Comparison of ENCODE assay signal across 17 cellular contexts in genomic region chr9:123643518-123643917, GRCh38.
A peak's percentile ranks its signal among the peaks of the same experiment; 100 is the strongest.
DNase-seq lines count a peak whose midpoint lies in the region; ATAC-seq and TF ChIP-seq lines count a peak whose summit lies in the region.
"Had no signal": no experiment of that assay in that cellular context is flagged by ENCODE, and none has a peak within 500 bp of the region (broad histone marks: within the 10 kb centered on the region; RNA-seq: fewer than 3 reads in every experiment).

No MANE protein-coding gene starts in this region.

- H3K4me1 ChIP-seq in Peyer's patch: peaks cover 0 to 17% (median 0%) of the 10 kb centered on the region in 4 donors
- H3K4me1 ChIP-seq in lower lobe of right lung: peaks cover 19% of the 10 kb centered on the region
- no peaks in the 10 kb centered on the region for H3K4me1 ChIP-seq in prostate gland (replicated peaks)
- H3K4me1 ChIP-seq: parathyroid adenoma had no signal

- H3K4me3 ChIP-seq in Peyer's patch: no peak overlapping the region
- no peak overlapping the region for H3K4me3 ChIP-seq in lower lobe of right lung
- H3K4me3 ChIP-seq in prostate gland: no peak overlapping the region

- intact Hi-C loops in lower lobe of right lung (cut with DNase I): no loop called here
- intact Hi-C loops in prostate gland (cut with DNase I): no loop called here

- H3K9me3 ChIP-seq in Peyer's patch (no peaks in the 10 kb centered on the region), lower lobe of right lung (no peaks in the 10 kb centered on the region), prostate gland (no peaks in the 10 kb centered on the region)

- no peak for TF ChIP-seq POLR2A in Peyer's patch (IDR thresholded peaks at IDR 0.05)
- TF ChIP-seq POLR2A in prostate gland (IDR thresholded peaks at IDR 0.05): no peak

- H3K27ac ChIP-seq in Peyer's patch (no peak overlapping the region), lower lobe of right lung (no peak overlapping the region), prostate gland (no peak overlapping the region)
- H3K27ac ChIP-seq: parathyroid adenoma had no signal

- ATAC-seq in lower lobe of right lung: peak; percentile 88 to 91
- ATAC-seq: activated T-cell treated with anti-CD3 and anti-CD28 coated beads, Interleukin-2, amount 50 U/mL, for 4 hours; sciatic nerve had no signal

- peak; percentile 79 for DNase-seq in DMS153 (lab: John Stamatoyannopoulos, UW)
- DNase-seq in DMS79 (lab: John Stamatoyannopoulos, UW): peak; percentile 73
- DNase-seq in Peyer's patch: peak in 2 of 3 donors; percentile 67 to 72
- DNase-seq in lower lobe of right lung: peak; percentile 60
- no peak for DNase-seq in GF-D8 (lab: John Stamatoyannopoulos, UW)
- no peak for DNase-seq in prostate gland (ENCODE audit: low spot score)
- DNase-seq in hepatic stellate cell (ENCODE audit: low spot score): no peak
- DNase-seq: activated CD4-positive, CD25-positive, alpha-beta regulatory T cell treated with anti-CD3 and anti-CD28 coated beads, Interleukin-2, amount 50 U/mL, for 72 hours; activated naive CD4-positive, alpha-beta T cell treated with Interleukin-2 at 50 U/mL for 16 hours; activated T-cell treated with anti-CD3 and anti-CD28 coated beads, Interleukin-2, amount 50 U/mL, for 4 hours; amniotic stem cell; CD4-positive, CD25-positive, alpha-beta regulatory T cell; dermis blood vessel endothelial cell; KBM-7; NCI-H774 had no signal

- H3K27me3 ChIP-seq in Peyer's patch: no peaks in the 10 kb centered on the region
- no peaks in the 10 kb centered on the region for H3K27me3 ChIP-seq in lower lobe of right lung (ENCODE audit: low read depth)
- H3K27me3 ChIP-seq in prostate gland (replicated peaks; ENCODE audit: insufficient read depth): no peaks in the 10 kb centered on the region

- 94% methylated on average over 9 of the region's 9 CpGs for WGBS in prostate gland

- H3K36me3 ChIP-seq in Peyer's patch (peaks cover 0 to 5% (median 0%) of the 10 kb centered on the region in 3 donors), lower lobe of right lung (no peaks in the 10 kb centered on the region), prostate gland (no peaks in the 10 kb centered on the region)

- no peak for TF ChIP-seq CTCF in Peyer's patch (IDR thresholded peaks at IDR 0.05)
- TF ChIP-seq CTCF in lower lobe of right lung (IDR thresholded peaks at IDR 0.05): no peak
- no peak for TF ChIP-seq CTCF in prostate gland (IDR thresholded peaks at IDR 0.05)

Comparison
In these comparisons a context has a peak if more than half of its experiments do, and no peak if none do; other contexts are left out.
1. DNase-seq: peak in DMS153 (single experiment), DMS79 (single experiment), Peyer's patch (2 of 3) and lower lobe of right lung (single experiment); none in GF-D8 (single experiment), prostate gland (single experiment) and hepatic stellate cell (single experiment).